6 cellular contexts compared by ENCODE assay signal in the genomic region with DNA sequence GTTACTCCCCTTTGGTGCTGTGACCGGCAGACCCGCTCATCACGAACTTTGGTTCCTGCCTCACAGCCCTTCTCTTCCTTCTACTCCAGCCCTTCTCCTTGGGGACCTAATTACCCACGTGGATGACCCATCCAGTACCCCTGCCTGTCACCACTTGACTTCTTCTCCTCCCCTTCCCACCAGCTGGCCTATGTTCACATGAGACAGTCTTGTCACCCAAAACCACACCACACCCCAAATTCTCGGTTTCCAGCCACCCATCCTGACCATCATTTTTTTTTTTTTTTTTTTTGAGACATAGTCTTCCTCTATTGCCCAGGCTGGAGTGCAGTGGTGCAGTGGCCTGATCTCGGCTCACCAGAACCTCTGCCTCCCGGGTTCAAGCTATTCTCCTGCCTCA. TPM values are rescaled to one million over a fixed set of nuclear protein-coding genes. Genes with fewer than 3 reads are reported as not detected.
"Had no signal": no experiment of that assay in that cellular context is flagged by ENCODE, and none has a peak within 500 bp of the region (broad histone marks: within the 10 kb centered on the region; RNA-seq: fewer than 3 reads in every experiment).

No MANE protein-coding gene starts in this region.

RNA-seq across cellular contexts. Expression of gene SPNS3, which starts 56.5 kb away (rescaled TPM):
- total RNA-seq: ascending aorta, chondrocyte, endodermal cell, progenitor cell of endocrine pancreas, right atrium auricular region, skeletal muscle tissue had no signal
